ENCODE assay signal across 8 cellular contexts in genomic region chr7:77154917-77155463, GRCh38. TPM values are rescaled to one million over a fixed set of nuclear protein-coding genes. Genes with fewer than 3 reads are reported as not detected.
A peak's percentile ranks its signal among the peaks of the same experiment; 100 is the strongest.
DNase-seq lines count a peak whose midpoint lies in the region; ATAC-seq, FAIRE-seq and TF ChIP-seq lines count a peak whose summit lies in the region.
"Not testable (repeated sequence)": the region's sequence is repeated elsewhere in the genome, so short reads cannot be mapped to it uniquely, and the experiment has no call there.
"Had no signal": no experiment of that assay in that cellular context is flagged by ENCODE, and none has a peak within 500 bp of the region (broad histone marks: within the 10 kb centered on the region; RNA-seq: fewer than 3 reads in every experiment).

No MANE protein-coding gene starts in this region.

- not testable (repeated sequence) for H3K27ac ChIP-seq in RWPE1

- intact Hi-C loops in mucosa of descending colon (cut with DNase I, micrococcal nuclease), result not testable (repeated sequence)

- not testable (repeated sequence) for TF ChIP-seq CTCF in RWPE1 (conservative IDR thresholded peaks at IDR 0.05; ENCODE audit: low read depth); bronchial epithelial cell (IDR thresholded peaks at IDR 0.05; ENCODE audit: insufficient read depth, low read length, severe bottlenecking); mucosa of descending colon (IDR thresholded peaks at IDR 0.05)

- not testable (repeated sequence) for H3K4me3 ChIP-seq in bronchial epithelial cell (ENCODE audit: low read depth, low read length); mucosa of descending colon

- not testable (repeated sequence) for H3K27me3 ChIP-seq in bronchial epithelial cell (ENCODE audit: control insufficient read depth, insufficient read depth, low read length)

- H3K9me3 ChIP-seq in mucosa of descending colon, result not testable (repeated sequence)

- not testable (repeated sequence) for H3K36me3 ChIP-seq in bronchial epithelial cell (ENCODE audit: control insufficient read depth, insufficient read depth, low read length); mucosa of descending colon (ENCODE audit: low read depth)

- peak; percentile 98 for FAIRE-seq in bronchial epithelial cell (lab: Jason Lieb, UNC)

- ATAC-seq in GM18517 (IDR thresholded peaks at IDR 0.05; ENCODE audit: unreplicated experiment), result peak; percentile 53
- peak; percentile 45 for ATAC-seq in GM21447 (IDR thresholded peaks at IDR 0.05; ENCODE audit: unreplicated experiment)
- peak; percentile 71 for ATAC-seq in HG02938 (IDR thresholded peaks at IDR 0.05; ENCODE audit: unreplicated experiment)
- peak; percentile 46 for ATAC-seq in HG03469 (IDR thresholded peaks at IDR 0.05; ENCODE audit: unreplicated experiment)
- peak; percentile 50 for ATAC-seq in mucosa of descending colon

- CTCF ChIA-PET in RWPE1 (lab: Yijun Ruan, JAX), result not testable (repeated sequence)

- H3K4me1 ChIP-seq in mucosa of descending colon (ENCODE audit: low read depth), result not testable (repeated sequence)

- POLR2A ChIA-PET in RWPE1 (lab: Yijun Ruan, JAX; ENCODE audit: low non-redundant PET), result not testable (repeated sequence)

- DNase-seq in RWPE1 (ENCODE audit: low spot score) (peak; percentile 1), bronchial epithelial cell (ENCODE audit: low read depth) (peak; percentile 85)
- not testable (repeated sequence) for DNase-seq in mucosa of descending colon

RNA-seq across cellular contexts. Expression of gene CCDC146, which starts 32.6 kb away (rescaled TPM):
- total RNA-seq in bronchial epithelial cell (2.1 and 2.4 TPM in 2 replicates), mucosa of descending colon (10 to 100 TPM in 2 of 3 donors, 1 to 10 TPM in 1; 7.5 to 20.5 (median 13.3) TPM)

RNA-seq across cellular contexts. Expression of gene FGL2, which starts 44.6 kb away (rescaled TPM):
- under 0.01 and 0.53 TPM in 2 replicates for total RNA-seq in bronchial epithelial cell
- 10 to 100 TPM; 21.3 to 66.3 (median 60.2) TPM for total RNA-seq in mucosa of descending colon
- total RNA-seq: chondrocyte had no signal

Comparison
In these comparisons a context has a peak if more than half of its experiments do, and no peak if none do; other contexts are left out.
1. RNA of gene FGL2, which starts 44.6 kb away (total RNA-seq): 21.3 to 66.3 TPM in mucosa of descending colon; under 0.01 to 0.53 TPM in bronchial epithelial cell; every median in the first group is over 10 times any median in the second.
2. Peak in every context shown above with its lines, with median percentiles within 50 percentile points of each other: ATAC-seq.